Comparison of ENCODE assay signal across 14 cellular contexts in the genomic region with DNA sequence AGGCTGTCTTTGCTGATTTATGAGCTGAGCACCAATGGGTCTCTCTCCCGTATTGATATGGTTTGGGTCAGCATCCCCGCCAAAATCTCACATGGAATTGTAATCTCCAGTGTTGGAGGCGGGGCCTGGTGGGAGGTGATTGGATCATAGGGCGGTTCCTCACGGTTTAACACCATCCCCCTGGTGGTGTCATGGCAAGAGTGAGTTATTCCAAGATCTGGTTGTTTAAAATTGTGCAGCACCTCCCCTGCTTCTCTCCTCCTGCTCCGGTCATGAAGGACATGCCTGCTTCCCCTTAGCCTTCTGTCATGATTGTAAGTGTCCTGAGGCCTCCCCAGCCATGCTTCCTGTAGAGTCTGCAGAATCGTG. TPM values are rescaled to one million over a fixed set of nuclear protein-coding genes. Genes with fewer than 3 reads are reported as not detected.
DNase-seq lines count a peak whose midpoint lies in the region; ATAC-seq, FAIRE-seq and TF ChIP-seq lines count a peak whose summit lies in the region.
"Not testable (repeated sequence)": the region's sequence is repeated elsewhere in the genome, so short reads cannot be mapped to it uniquely, and the experiment has no call there.
"Had no signal": no experiment of that assay in that cellular context is flagged by ENCODE, and none has a peak within 500 bp of the region (broad histone marks: within the 10 kb centered on the region; RNA-seq: fewer than 3 reads in every experiment).

No MANE protein-coding gene starts in this region.

- H3K4me1 Mint-ChIP-seq in GM23338, result not testable (repeated sequence)
- H3K4me1 Mint-ChIP-seq in WTC11, result peaks cover 12% of the 10 kb centered on the region

- ATAC-seq in GM23338 (peak; percentile 54), WTC11 (peak; percentile 79)
- ATAC-seq in GM12878, result not testable (repeated sequence)

- not testable (repeated sequence) for BruUV-seq in GM12878 (replicated peaks; lab: Mats Ljungman, UMichigan); endothelial cell of umbilical vein (replicated peaks; lab: Mats Ljungman, UMichigan)

- not testable (repeated sequence) for H3K36me3 Mint-ChIP-seq in GM23338 (ENCODE audit: low read depth); WTC11

- dilution Hi-C loops in endothelial cell of umbilical vein (cut with MboI; ENCODE audit: extremely low pct_ligation_motif_present, low sequenced_read_pairs), result not testable (repeated sequence)

- in situ Hi-C loops in GM12878 (cut with MboI), result not testable (repeated sequence)

- H3K9me3 ChIP-seq in GM12878 (replicated peaks; ENCODE audit: control insufficient read depth, insufficient read depth, low read length); endothelial cell of umbilical vein (replicated peaks; ENCODE audit: control insufficient read depth, insufficient read depth, low read length): not testable (repeated sequence)

- not testable (repeated sequence) for TF ChIP-seq RAD21 in GM12878 (IDR thresholded peaks at IDR 0.05; ENCODE audit: insufficient read depth, low read depth, low read length)

- not testable (repeated sequence) for H3K4me2 ChIP-seq in GM23338; GM12878 (ENCODE audit: control insufficient read depth, insufficient read depth); endothelial cell of umbilical vein (ENCODE audit: insufficient read depth, low read length)

- WGBS in GM12878 (ENCODE audit: insufficient coverage, insufficient replicate concordance, low lambda C conversion rate, missing lambda C conversion rate), result 24% methylated on average over 7 of the region's 7 CpGs

- not testable (repeated sequence) for H3F3A ChIP-seq in GM23338 (replicated peaks; ENCODE audit: low read depth)

- not testable (repeated sequence) for TF ChIP-seq POLR2A in GM12878 (IDR thresholded peaks at IDR 0.05; ENCODE audit: low read depth, low read length); endothelial cell of umbilical vein (IDR thresholded peaks at IDR 0.05; ENCODE audit: low read depth, low read length)

- H3K4me1 ChIP-seq in GM23338 (ENCODE audit: insufficient read depth); GM12878 (ENCODE audit: control insufficient read depth, insufficient read depth, low read length); endothelial cell of umbilical vein (ENCODE audit: control insufficient read depth, extremely low read depth, insufficient read depth, low read length): not testable (repeated sequence)

- not testable (repeated sequence) for H3K27ac ChIP-seq in GM23338 (ENCODE audit: low read depth); GM12878 (ENCODE audit: control insufficient read depth, insufficient read depth); endothelial cell of umbilical vein (ENCODE audit: insufficient read depth, low read depth, low read length)

- H3K27me3 ChIP-seq in GM23338 (ENCODE audit: insufficient read depth); GM12878 (replicated peaks in 1 of 2; ENCODE audit: control insufficient read depth in 2 of 2, insufficient read depth in 2 of 2, low read length in 1 of 2): not testable (repeated sequence)
- H3K27me3 ChIP-seq in endothelial cell of umbilical vein (ENCODE audit: control insufficient read depth in 2 of 2, insufficient read depth in 2 of 2, low read length in 2 of 2), result peaks cover 19 to 51% of the 10 kb centered on the region in 2 experiments

- H4K20me1 ChIP-seq in GM23338 (replicated peaks; ENCODE audit: insufficient read depth); GM12878 (ENCODE audit: control insufficient read depth, insufficient read depth); endothelial cell of umbilical vein (replicated peaks; ENCODE audit: control insufficient read depth, extremely low read depth, insufficient read depth, low read length): not testable (repeated sequence)

- not testable (repeated sequence) for TF ChIP-seq EP300 in GM12878 (IDR thresholded peaks at IDR 0.05; ENCODE audit: borderline replicate concordance in 1 of 2, control insufficient read depth in 1 of 2, low read depth in 2 of 2, low read length in 2 of 2)

- POLR2A ChIA-PET in WTC11 (lab: Charles Lee), result not testable (repeated sequence)
- POLR2A ChIA-PET in GM12878 (lab: Charles Lee), result interaction anchor here (0.5 kb wide), 1 partner anchor 8 kb away, joined by 3 read pairs; no protein-coding TSS in a partner anchor
- POLR2A ChIA-PET in endothelial cell of umbilical vein (lab: Charles Lee), result interaction anchor here (0.6 kb wide), 1 partner anchor 249 kb away, joined by 3 read pairs; no protein-coding TSS in a partner anchor

- not testable (repeated sequence) for H3K9ac ChIP-seq in GM12878 (ENCODE audit: control insufficient read depth, insufficient read depth, low read length); endothelial cell of umbilical vein (replicated peaks; ENCODE audit: extremely low read depth, insufficient read depth, low read length)

- not testable (repeated sequence) for H3K9me2 ChIP-seq in GM23338 (ENCODE audit: insufficient read depth)

- RAD21 ChIA-PET in GM12878 (lab: Charles Lee; ENCODE audit: unreplicated experiment), result interaction anchor here (1.0 to 1.6 kb wide), 10 partner anchors 19 to 240 kb away, joined by 3 to 14 read pairs (median 4); no protein-coding TSS in a partner anchor

- H3K27ac Mint-ChIP-seq in GM23338, WTC11: not testable (repeated sequence)

- H3K79me2 ChIP-seq in GM23338 (replicated peaks; ENCODE audit: insufficient read depth); GM12878 (ENCODE audit: control insufficient read depth, insufficient read depth, low read length); endothelial cell of umbilical vein (ENCODE audit: control insufficient read depth, insufficient read depth, low read length): not testable (repeated sequence)

- H3K36me3 ChIP-seq in GM23338 (ENCODE audit: insufficient read depth); GM12878 (ENCODE audit: control insufficient read depth in 2 of 2, insufficient read depth in 2 of 2, low read length in 1 of 2); endothelial cell of umbilical vein (ENCODE audit: control insufficient read depth in 2 of 2, extremely low read depth in 1 of 2, insufficient read depth in 2 of 2, low read length in 2 of 2): not testable (repeated sequence)

- not testable (repeated sequence) for H3K27me3 Mint-ChIP-seq in GM23338 (ENCODE audit: insufficient read depth, low read depth, poor library complexity); WTC11 (ENCODE audit: low read depth)

- intact Hi-C loops in GM12878 (cut with micrococcal nuclease; ENCODE audit: unreplicated experiment), result not testable (repeated sequence)
- intact Hi-C loops in endothelial cell of umbilical vein (cut with micrococcal nuclease), result loop anchor here (5.0 kb wide), 1 partner anchor 118 kb away; no protein-coding TSS in a partner anchor

- 0 out of 3 replicates have a peak, but pooled peaks have one; percentile 12 for TF ChIP-seq CTCF in GM12872 (IDR thresholded peaks at IDR 0.05; ENCODE audit: insufficient read depth, low read depth, low read length)
- not testable (repeated sequence) for TF ChIP-seq CTCF in GM23338 (conservative IDR thresholded peaks at IDR 0.05; ENCODE audit: low read depth in 2 of 2); WTC11 (IDR thresholded peaks at IDR 0.05); GM12878 (IDR thresholded peaks at IDR 0.05 in 2 of 3, conservative IDR thresholded peaks at IDR 0.05 in 1 of 3; ENCODE audit: control insufficient read depth in 2 of 3, extremely low read depth in 1 of 3, insufficient read depth in 1 of 3, low read depth in 3 of 3, low read length in 3 of 3); endothelial cell of umbilical vein (IDR thresholded peaks at IDR 0.05; ENCODE audit: extremely low read depth in 1 of 2, insufficient read depth in 1 of 2, low read depth in 1 of 2, low read length in 2 of 2)

- CTCF ChIA-PET in WTC11 (lab: Charles Lee) (interaction anchor here (0.6 to 1.9 kb wide), 40 partner anchors 11 to 368 kb away, joined by 3 to 34 read pairs (median 4); partner anchors contain the start of genes KLHL9 and MTAP), GM12878 (lab: Yijun Ruan, JAX) (interaction anchor here (0.6 to 5.3 kb wide), 32 partner anchors 9 to 399 kb away, joined by 3 to 49 read pairs (median 5); partner anchors contain the start of genes IFNA8 and KLHL9), endothelial cell of umbilical vein (lab: Charles Lee) (interaction anchor here (0.7 to 3.8 kb wide), 67 partner anchors 8 to 804 kb away, joined by 3 to 51 read pairs (median 7); partner anchors contain the start of genes IFNA8, KLHL9 and MTAP)

- H3K4me3 Mint-ChIP-seq in GM23338, WTC11: not testable (repeated sequence)

- FAIRE-seq in GM12878 (lab: Jason Lieb, UNC), result peak; percentile 62
- peak; percentile 21 for FAIRE-seq in endothelial cell of umbilical vein (lab: Jason Lieb, UNC)

- not testable (repeated sequence) for H2AFZ ChIP-seq in GM23338; GM12878 (ENCODE audit: control insufficient read depth, low read depth, low read length); endothelial cell of umbilical vein (ENCODE audit: low read depth, low read length)

- SMC1A ChIA-PET in GM12878 (lab: Charles Lee; ENCODE audit: uncharacterized antibody, unreplicated experiment), result interaction anchor here (0.9 to 4.2 kb wide), 13 partner anchors 9 to 182 kb away, joined by 3 to 24 read pairs (median 5); no protein-coding TSS in a partner anchor

- DNase-seq in GM23338 (ENCODE audit: low spot score), result peak; percentile 8
- DNase-seq in WTC11 (ENCODE audit: low spot score); GM12878 (ENCODE audit: low read depth, low spot score); endothelial cell of umbilical vein (ENCODE audit: low read depth, low spot score): not testable (repeated sequence)

- not testable (repeated sequence) for H3K9me3 Mint-ChIP-seq in GM23338, WTC11

- not testable (repeated sequence) for H3K9me1 ChIP-seq in endothelial cell of umbilical vein (replicated peaks; ENCODE audit: control insufficient read depth, extremely low read depth, insufficient read depth, low read length)

- H3K4me3 ChIP-seq in GM23338; GM12878; endothelial cell of umbilical vein (replicated peaks in 1 of 3; ENCODE audit: insufficient read depth in 1 of 3, low read depth in 1 of 3, low read length in 3 of 3): not testable (repeated sequence)

RNA-seq across cellular contexts. Expression of gene IFNA1, which starts 5.2 kb away (rescaled TPM):
- total RNA-seq in GM23338 (2014; rRNA removed; shearing (Covaris generic)), result not detected in 2 replicates
- polyA plus RNA-seq in GM23338 (2016; fragmentation: Nextera tagmentation; extraction: Ambion mirVana) (not detected in 2 replicates), GM12878 (2011; rRNA removed) (not detected in 2 replicates), GM12878 (2014; fragmentation: Illumina TruSeq; extraction: Trizol) (not detected in 2 replicates), GM12878 (2014; fragmentation: Nextera tagmentation; extraction: Ambion mirVana) (not detected), GM12878 (2014; rRNA removed) (not detected in 2 replicates), GM12878 (2016; fragmentation: Nextera tagmentation; extraction: Ambion mirVana) (not detected), endothelial cell of umbilical vein (not detected in 2 replicates)
- total RNA-seq in WTC11 (2021) (not detected in 3 replicates), GM12878 (2014; rRNA removed) (not detected in 2 replicates), GM12878 (2014; rRNA removed; fragmentation: Illumina TruSeq; extraction: Trizol) (not detected in 2 replicates), GM12878 (2021) (not detected in 2 replicates), endothelial cell of umbilical vein (not detected in 2 replicates)
- total RNA-seq in GM12878 (2013; cell fraction: nucleolus; rRNA removed), result not detected in 2 replicates
- polyA plus RNA-seq in GM12878 (2011; ENCODE audit: low read depth), result not detected
- polyA plus RNA-seq in GM12878 (2011; cell fraction: cytosol; rRNA removed), result not detected in 2 replicates
- polyA plus RNA-seq in GM12878 (2011; cell fraction: nucleus; rRNA removed), result not detected in 2 replicates
- not detected in 2 replicates for polyA plus RNA-seq in GM12878 (2012)
- not detected in 2 replicates for polyA minus RNA-seq in GM12878 (2011; rRNA and poly(A)+ RNA removed)
- not detected in 2 replicates for polyA minus RNA-seq in GM12878 (2011; cell fraction: cytosol; rRNA and poly(A)+ RNA removed)
- polyA minus RNA-seq in GM12878 (2011; cell fraction: nucleus; rRNA and poly(A)+ RNA removed), result 0.57 TPM in 1 of 2 replicates, not detected in the other
- polyA plus RNA-seq in endothelial cell of umbilical vein (2011; cell fraction: cytosol; rRNA removed), result not detected in 2 replicates
- not detected in 2 replicates for polyA plus RNA-seq in endothelial cell of umbilical vein (2011; cell fraction: nucleus; rRNA removed)
- not detected in 2 replicates for polyA plus RNA-seq in endothelial cell of umbilical vein (2012)
- polyA minus RNA-seq in endothelial cell of umbilical vein, result not detected in 2 replicates
- polyA minus RNA-seq in endothelial cell of umbilical vein (2011; cell fraction: cytosol; rRNA and poly(A)+ RNA removed), result not detected
- polyA minus RNA-seq in endothelial cell of umbilical vein (2011; cell fraction: nucleus; rRNA and poly(A)+ RNA removed), result not detected in 2 replicates
- total RNA-seq: A673; Calu3; CD4-positive, alpha-beta memory T cell; Daoy; G401; H4; H9; HFFc6 had no signal
- polyA plus RNA-seq: BJ; CD4-positive, alpha-beta memory T cell had no signal

RNA-seq across cellular contexts. Expression of gene IFNA8, which starts 26.1 kb away (rescaled TPM):
- total RNA-seq in GM23338 (2014; rRNA removed; shearing (Covaris generic)), result not detected in 2 replicates
- polyA plus RNA-seq in GM23338 (2016; fragmentation: Nextera tagmentation; extraction: Ambion mirVana) (not detected in 2 replicates), GM12878 (2011; rRNA removed) (not detected in 2 replicates), GM12878 (2014; fragmentation: Illumina TruSeq; extraction: Trizol) (not detected in 2 replicates), GM12878 (2014; fragmentation: Nextera tagmentation; extraction: Ambion mirVana) (not detected), GM12878 (2014; rRNA removed) (not detected in 2 replicates), GM12878 (2016; fragmentation: Nextera tagmentation; extraction: Ambion mirVana) (not detected), endothelial cell of umbilical vein (not detected in 2 replicates)
- total RNA-seq in WTC11 (2021) (not detected in 3 replicates), GM12878 (2014; rRNA removed) (not detected in 2 replicates), GM12878 (2014; rRNA removed; fragmentation: Illumina TruSeq; extraction: Trizol) (not detected in 2 replicates), GM12878 (2021) (not detected in 2 replicates), endothelial cell of umbilical vein (not detected in 2 replicates)
- not detected in 2 replicates for total RNA-seq in GM12878 (2013; cell fraction: nucleolus; rRNA removed)
- polyA plus RNA-seq in GM12878 (2011; ENCODE audit: low read depth), result not detected
- polyA plus RNA-seq in GM12878 (2011; cell fraction: cytosol; rRNA removed), result not detected in 2 replicates
- not detected in 2 replicates for polyA plus RNA-seq in GM12878 (2011; cell fraction: nucleus; rRNA removed)
- not detected in 2 replicates for polyA plus RNA-seq in GM12878 (2012)
- not detected in 2 replicates for polyA minus RNA-seq in GM12878 (2011; rRNA and poly(A)+ RNA removed)
- not detected in 2 replicates for polyA minus RNA-seq in GM12878 (2011; cell fraction: cytosol; rRNA and poly(A)+ RNA removed)
- not detected in 2 replicates for polyA minus RNA-seq in GM12878 (2011; cell fraction: nucleus; rRNA and poly(A)+ RNA removed)
- polyA plus RNA-seq in endothelial cell of umbilical vein (2011; cell fraction: cytosol; rRNA removed), result not detected in 2 replicates
- polyA plus RNA-seq in endothelial cell of umbilical vein (2011; cell fraction: nucleus; rRNA removed), result not detected in 2 replicates
- not detected in 2 replicates for polyA plus RNA-seq in endothelial cell of umbilical vein (2012)
- not detected in 2 replicates for polyA minus RNA-seq in endothelial cell of umbilical vein
- polyA minus RNA-seq in endothelial cell of umbilical vein (2011; cell fraction: cytosol; rRNA and poly(A)+ RNA removed), result not detected
- not detected in 2 replicates for polyA minus RNA-seq in endothelial cell of umbilical vein (2011; cell fraction: nucleus; rRNA and poly(A)+ RNA removed)
- total RNA-seq: A673; Calu3; CD4-positive, alpha-beta memory T cell; Daoy; G401; H4; H9; HFFc6 had no signal
- polyA plus RNA-seq: BJ; CD4-positive, alpha-beta memory T cell had no signal

RNA-seq across cellular contexts. Expression of gene IFNE, which starts 47.1 kb away (rescaled TPM):
- 0.21 and 0.35 TPM in 2 replicates for total RNA-seq in GM23338 (2014; rRNA removed; shearing (Covaris generic))
- polyA plus RNA-seq in GM23338 (2016; fragmentation: Nextera tagmentation; extraction: Ambion mirVana), result not detected in 2 replicates
- total RNA-seq in WTC11 (2021), result 0.11 to 0.14 TPM in 2 of 3 replicates, not detected in the other
- not detected in 2 replicates for total RNA-seq in GM12878 (2013; cell fraction: nucleolus; rRNA removed)
- not detected in 2 replicates for total RNA-seq in GM12878 (2014; rRNA removed)
- not detected in 2 replicates for total RNA-seq in GM12878 (2014; rRNA removed; fragmentation: Illumina TruSeq; extraction: Trizol)
- not detected in 2 replicates for total RNA-seq in GM12878 (2021)
- not detected for polyA plus RNA-seq in GM12878 (2011; ENCODE audit: low read depth)
- not detected in 2 replicates for polyA plus RNA-seq in GM12878 (2011; rRNA removed)
- polyA plus RNA-seq in GM12878 (2011; cell fraction: cytosol; rRNA removed), result not detected in 2 replicates
- not detected in 2 replicates for polyA plus RNA-seq in GM12878 (2011; cell fraction: nucleus; rRNA removed)
- polyA plus RNA-seq in GM12878 (2012), result not detected in 2 replicates
- not detected in 2 replicates for polyA plus RNA-seq in GM12878 (2014; fragmentation: Illumina TruSeq; extraction: Trizol)
- not detected for polyA plus RNA-seq in GM12878 (2014; fragmentation: Nextera tagmentation; extraction: Ambion mirVana)
- not detected in 2 replicates for polyA plus RNA-seq in GM12878 (2014; rRNA removed)
- polyA plus RNA-seq in GM12878 (2016; fragmentation: Nextera tagmentation; extraction: Ambion mirVana), result not detected
- polyA minus RNA-seq in GM12878 (2011; rRNA and poly(A)+ RNA removed), result not detected in 2 replicates
- not detected in 2 replicates for polyA minus RNA-seq in GM12878 (2011; cell fraction: cytosol; rRNA and poly(A)+ RNA removed)
- not detected in 2 replicates for polyA minus RNA-seq in GM12878 (2011; cell fraction: nucleus; rRNA and poly(A)+ RNA removed)
- total RNA-seq in endothelial cell of umbilical vein, result 1.4 and 1.8 TPM in 2 replicates
- 0.11 and 0.22 TPM in 2 replicates for polyA plus RNA-seq in endothelial cell of umbilical vein
- polyA plus RNA-seq in endothelial cell of umbilical vein (2011; cell fraction: cytosol; rRNA removed), result 0.08 and 0.11 TPM in 2 replicates
- polyA plus RNA-seq in endothelial cell of umbilical vein (2011; cell fraction: nucleus; rRNA removed), result 3.6 and 4.7 TPM in 2 replicates
- 0.91 and 1.5 TPM in 2 replicates for polyA plus RNA-seq in endothelial cell of umbilical vein (2012)
- polyA minus RNA-seq in endothelial cell of umbilical vein, result 0.57 and 0.90 TPM in 2 replicates
- polyA minus RNA-seq in endothelial cell of umbilical vein (2011; cell fraction: cytosol; rRNA and poly(A)+ RNA removed), result not detected
- 1.3 and 3.9 TPM in 2 replicates for polyA minus RNA-seq in endothelial cell of umbilical vein (2011; cell fraction: nucleus; rRNA and poly(A)+ RNA removed)
- total RNA-seq: A673; CD4-positive, alpha-beta memory T cell; Daoy; G401; H4; H9 had no signal
- polyA plus RNA-seq: CD4-positive, alpha-beta memory T cell had no signal

RNA-seq across cellular contexts. Expression of gene IFNA2, which starts 49.8 kb away (rescaled TPM):
- total RNA-seq in GM23338 (2014; rRNA removed; shearing (Covaris generic)), result not detected in 2 replicates
- polyA plus RNA-seq in GM23338 (2016; fragmentation: Nextera tagmentation; extraction: Ambion mirVana) (not detected in 2 replicates), GM12878 (2011; rRNA removed) (2.8 and 3.7 TPM in 2 replicates), GM12878 (2014; fragmentation: Illumina TruSeq; extraction: Trizol) (0.43 and 1.1 TPM in 2 replicates), GM12878 (2014; fragmentation: Nextera tagmentation; extraction: Ambion mirVana) (1 to 10 TPM; 1.3 to 1.8 TPM), GM12878 (2014; rRNA removed) (0.06 and 0.59 TPM in 2 replicates), GM12878 (2016; fragmentation: Nextera tagmentation; extraction: Ambion mirVana) (not detected), endothelial cell of umbilical vein (not detected in 2 replicates)
- total RNA-seq in WTC11 (2021) (not detected in 3 replicates), GM12878 (2014; rRNA removed) (0.33 and 0.73 TPM in 2 replicates), GM12878 (2014; rRNA removed; fragmentation: Illumina TruSeq; extraction: Trizol) (0.31 and 0.46 TPM in 2 replicates), GM12878 (2021) (0.26 TPM in 1 of 2 replicates, not detected in the other), endothelial cell of umbilical vein (not detected in 2 replicates)
- total RNA-seq in GM12878 (2013; cell fraction: nucleolus; rRNA removed), result 5.9 and 6.9 TPM in 2 replicates
- polyA plus RNA-seq in GM12878 (2011; ENCODE audit: low read depth), result not detected
- polyA plus RNA-seq in GM12878 (2011; cell fraction: cytosol; rRNA removed), result 1.2 and 2.1 TPM in 2 replicates
- 2.0 and 3.0 TPM in 2 replicates for polyA plus RNA-seq in GM12878 (2011; cell fraction: nucleus; rRNA removed)
- 0.23 and 0.36 TPM in 2 replicates for polyA plus RNA-seq in GM12878 (2012)
- 3.3 and 3.8 TPM in 2 replicates for polyA minus RNA-seq in GM12878 (2011; rRNA and poly(A)+ RNA removed)
- polyA minus RNA-seq in GM12878 (2011; cell fraction: cytosol; rRNA and poly(A)+ RNA removed), result not detected in 2 replicates
- 2.6 and 3.0 TPM in 2 replicates for polyA minus RNA-seq in GM12878 (2011; cell fraction: nucleus; rRNA and poly(A)+ RNA removed)
- not detected in 2 replicates for polyA plus RNA-seq in endothelial cell of umbilical vein (2011; cell fraction: cytosol; rRNA removed)
- not detected in 2 replicates for polyA plus RNA-seq in endothelial cell of umbilical vein (2011; cell fraction: nucleus; rRNA removed)
- polyA plus RNA-seq in endothelial cell of umbilical vein (2012), result not detected in 2 replicates
- not detected in 2 replicates for polyA minus RNA-seq in endothelial cell of umbilical vein
- polyA minus RNA-seq in endothelial cell of umbilical vein (2011; cell fraction: cytosol; rRNA and poly(A)+ RNA removed), result not detected
- polyA minus RNA-seq in endothelial cell of umbilical vein (2011; cell fraction: nucleus; rRNA and poly(A)+ RNA removed), result not detected in 2 replicates
- total RNA-seq: A673; Calu3; CD4-positive, alpha-beta memory T cell; Daoy; G401; H4; H9; HFFc6 had no signal
- polyA plus RNA-seq: BJ; CD4-positive, alpha-beta memory T cell had no signal
